ENCODE assay signal across 20 cellular contexts in genomic region chr20:63268256-63268655, GRCh38. TPM values are rescaled to one million over a fixed set of nuclear protein-coding genes. Genes with fewer than 3 reads are reported as not detected.
A peak's percentile ranks its signal among the peaks of the same experiment; 100 is the strongest.
DNase-seq lines count a peak whose midpoint lies in the region; ATAC-seq, FAIRE-seq and TF ChIP-seq lines count a peak whose summit lies in the region.
"Had no signal": no experiment of that assay in that cellular context is flagged by ENCODE, and none has a peak within 500 bp of the region (broad histone marks: within the 10 kb centered on the region; RNA-seq: fewer than 3 reads in every experiment).

No MANE protein-coding gene starts in this region.

- TF ChIP-seq EP300 in HepG2 (IDR thresholded peaks at IDR 0.05; ENCODE audit: low read depth in 2 of 2, low read length in 2 of 2) (no peak), HepG2 (CRISPR knock-in tag; IDR thresholded peaks at IDR 0.05; ENCODE audit: borderline replicate concordance) (no peak)

- H3K4me1 ChIP-seq in HepG2 (ENCODE audit: insufficient read depth, low read length) (peaks cover 36% of the 10 kb centered on the region), right lobe of liver (no peaks in the 10 kb centered on the region), endodermal cell (ENCODE audit: control insufficient read depth, insufficient read depth, low read length) (no peaks in the 10 kb centered on the region), neural progenitor cell (peaks cover 3% of the 10 kb centered on the region)

- H3K27ac ChIP-seq in HepG2 (ENCODE audit: extremely low read length, insufficient read depth, low read length) = no peak overlapping the region
- H3K27ac ChIP-seq in right lobe of liver = no peak overlapping the region
- no peak overlapping the region for H3K27ac ChIP-seq in endodermal cell (ENCODE audit: low read depth, low read length)
- no peak overlapping the region for H3K27ac ChIP-seq in neural progenitor cell
- H3K27ac ChIP-seq: Peyer's patch had no signal

- CTCF ChIA-PET in HepG2 (lab: Yijun Ruan, JAX; ENCODE audit: low intra/inter-chr PET ratio, low total read pairs) = no interaction called here

- H3K9ac ChIP-seq in HepG2 (ENCODE audit: insufficient read depth, low read depth, low read length) (no peak overlapping the region), endodermal cell (ENCODE audit: extremely low read depth, low read length, poor library complexity, severe bottlenecking) (no peak overlapping the region), neural progenitor cell (no peak overlapping the region)

- no TSS peak for BruUV-seq in HepG2 (replicated peaks; lab: Mats Ljungman, UMichigan)

- peak overlapping the region; percentile 38; the same call in 1 of the 2 replicates for H3K4me2 ChIP-seq in HepG2 (ENCODE audit: low read depth, low read length)
- no peak overlapping the region for H3K4me2 ChIP-seq in neural progenitor cell

- H3K9me3 ChIP-seq in HepG2 (ENCODE audit: low read length) (no peaks in the 10 kb centered on the region), right lobe of liver (no peaks in the 10 kb centered on the region), endodermal cell (ENCODE audit: control insufficient read depth, low read length) (no peaks in the 10 kb centered on the region), neural progenitor cell (ENCODE audit: low read depth) (no peaks in the 10 kb centered on the region)
- H3K9me3 ChIP-seq: Peyer's patch had no signal

- POLR2A ChIA-PET in HepG2 (lab: Yijun Ruan, JAX) = no interaction called here

- TF ChIP-seq CTCF in HepG2 (CRISPR knock-in tag; IDR thresholded peaks at IDR 0.05) = no peak
- TF ChIP-seq CTCF in right lobe of liver (IDR thresholded peaks at IDR 0.05) = no peak
- TF ChIP-seq CTCF in endodermal cell (conservative IDR thresholded peaks at IDR 0.05) = no peak
- TF ChIP-seq CTCF in neural progenitor cell (IDR thresholded peaks at IDR 0.05) = no peak

- H3K36me3 ChIP-seq in HepG2 (replicated peaks in 1 of 2; ENCODE audit: control insufficient read depth in 1 of 2, insufficient read depth in 2 of 2, low read length in 2 of 2) (no peaks in the 10 kb centered on the region), right lobe of liver (no peaks in the 10 kb centered on the region), endodermal cell (ENCODE audit: control insufficient read depth, insufficient read depth, low read length) (no peaks in the 10 kb centered on the region), neural progenitor cell (no peaks in the 10 kb centered on the region)
- H3K36me3 ChIP-seq: Peyer's patch had no signal

- FAIRE-seq in HepG2 (lab: Jason Lieb, UNC) = no peak
- FAIRE-seq: A204.1, H1 had no signal

- H3K27me3 ChIP-seq in HepG2 (ENCODE audit: control insufficient read depth in 1 of 2, insufficient read depth in 2 of 2, low read length in 2 of 2) (peaks cover 8 to 34% of the 10 kb centered on the region in 2 experiments; a peak in 4 of 5 replicates), right lobe of liver (no peaks in the 10 kb centered on the region), endodermal cell (ENCODE audit: control insufficient read depth, insufficient read depth, low read length, poor library complexity, severe bottlenecking) (no peaks in the 10 kb centered on the region), neural progenitor cell (no peaks in the 10 kb centered on the region)
- H3K27me3 ChIP-seq: Peyer's patch had no signal

- H3K4me1 Mint-ChIP-seq in endodermal cell = no peaks in the 10 kb centered on the region
- H3K4me1 Mint-ChIP-seq in neural progenitor cell = peaks cover 51% of the 10 kb centered on the region

- ATAC-seq in HepG2 = no peak
- no peak for ATAC-seq in right lobe of liver
- no peak for ATAC-seq in GM21619 (IDR thresholded peaks at IDR 0.05; ENCODE audit: unreplicated experiment)

- no peaks in the 10 kb centered on the region for H3F3A ChIP-seq in neural progenitor cell (ENCODE audit: low read depth)

- in situ Hi-C loops in HepG2 (cut with HindIII; ENCODE audit: extremely low pct_ligation_motif_present, low pct_unique_long_range_greater_than_20kb) = no loop called here

- H3K4me3 ChIP-seq in HepG2 (replicated peaks in 1 of 3; ENCODE audit: insufficient read depth in 1 of 3, low read depth in 2 of 3, low read length in 3 of 3) (peak overlapping the region in 1 of 3 experiments; percentile 21; a peak in 1 of 6 replicates), right lobe of liver (no peak overlapping the region), endodermal cell (ENCODE audit: low read length) (no peak overlapping the region), neural progenitor cell (no peak overlapping the region)
- H3K4me3 ChIP-seq: Peyer's patch had no signal

- H3K79me2 ChIP-seq in HepG2 (ENCODE audit: insufficient read depth, low read length) (peaks cover 5% of the 10 kb centered on the region), neural progenitor cell (ENCODE audit: low read depth) (peaks cover 9% of the 10 kb centered on the region)

- H3K36me3 Mint-ChIP-seq in endodermal cell (ENCODE audit: low read depth) = peaks cover 4% of the 10 kb centered on the region
- H3K36me3 Mint-ChIP-seq in neural progenitor cell = peaks cover 7% of the 10 kb centered on the region
- H3K36me3 Mint-ChIP-seq: CD14-positive monocyte had no signal

- H3K4me3 Mint-ChIP-seq in endodermal cell = no peak overlapping the region
- no peak overlapping the region for H3K4me3 Mint-ChIP-seq in neural progenitor cell
- H3K4me3 Mint-ChIP-seq: CD14-positive monocyte, HFFc6 had no signal

- no peak for TF ChIP-seq POLR2A in HepG2 (IDR thresholded peaks at IDR 0.05; ENCODE audit: insufficient read depth in 1 of 2, low read depth in 2 of 2, low read length in 2 of 2)
- no peak for TF ChIP-seq POLR2A in right lobe of liver (IDR thresholded peaks at IDR 0.05)

- WGBS in HepG2 (ENCODE audit: low lambda C conversion rate) = 50% methylated on average over 7 of the region's 7 CpGs
- 57% methylated on average over 2 of the region's 7 CpGs for WGBS in right lobe of liver (ENCODE audit: insufficient coverage, low coverage, low lambda C conversion rate, missing lambda C conversion rate)
- 87 to 93% methylated on average over 7 of the region's 7 CpGs for WGBS in endodermal cell (ENCODE audit: insufficient coverage in 1 of 2, insufficient read length in 1 of 2), 2 experiments

- H3K9me3 Mint-ChIP-seq in endodermal cell (no peaks in the 10 kb centered on the region), neural progenitor cell (no peaks in the 10 kb centered on the region)
- H3K9me3 Mint-ChIP-seq: HFFc6 had no signal

- H4K20me1 ChIP-seq in HepG2 (ENCODE audit: insufficient read depth, low read length) = no peaks in the 10 kb centered on the region
- peaks cover 7% of the 10 kb centered on the region for H4K20me1 ChIP-seq in neural progenitor cell (ENCODE audit: low read depth)

- intact Hi-C loops in HepG2 (cut with micrococcal nuclease; ENCODE audit: unreplicated experiment) (loop anchor here (5.0 kb wide), 1 partner anchor 46 kb away; no protein-coding TSS in a partner anchor), right lobe of liver (cut with DNase I) (no loop called here)

- no peak for TF ChIP-seq RAD21 in HepG2 (CRISPR knock-in tag; IDR thresholded peaks at IDR 0.05)

- peak overlapping the region; percentile 25 for H3K27ac Mint-ChIP-seq in endodermal cell
- H3K27ac Mint-ChIP-seq in neural progenitor cell = peak overlapping the region; percentile 86
- H3K27ac Mint-ChIP-seq: CD14-positive monocyte, HFFc6 had no signal

- no peaks in the 10 kb centered on the region for H3K27me3 Mint-ChIP-seq in endodermal cell (ENCODE audit: insufficient read depth)
- peaks cover 12% of the 10 kb centered on the region for H3K27me3 Mint-ChIP-seq in neural progenitor cell (ENCODE audit: insufficient read depth, low read depth)

- no peak for DNase-seq in HepG2 (ENCODE audit: low spot score)
- no peak for DNase-seq in right lobe of liver
- DNase-seq in endodermal cell = no peak
- DNase-seq in neural progenitor cell (ENCODE audit: low spot score) = no peak
- no peak for DNase-seq in activated CD8-positive, alpha-beta memory T cell treated with anti-CD3 and anti-CD28 coated beads for 24 hours
- no peak for DNase-seq in DMS153 treated with DMSO at 0.1 percent for 48 hours (lab: John Stamatoyannopoulos, UW; ENCODE audit: unreplicated experiment)
- no peak for DNase-seq in activated effector memory CD4-positive, alpha-beta T cell treated with anti-CD3 and anti-CD28 coated beads, Interleukin-2, amount 50 U/mL, for 16 hours
- DNase-seq: HFFc6, KG1, NCI-H1048, NCI-H2107, NCI-H446 treated with DMSO at 0.1 percent for 48 hours, NCI-H82, Peyer's patch, SHP77 had no signal

- no peak overlapping the region for H2AFZ ChIP-seq in HepG2 (ENCODE audit: low read length)
- no peak overlapping the region for H2AFZ ChIP-seq in neural progenitor cell (replicated peaks)

RNA-seq across cellular contexts. Expression of gene ARFGAP1, which starts 4.4 kb away (rescaled TPM):
- 51.4 and 132 TPM in 2 replicates for total RNA-seq in HepG2 (2016; rRNA removed; fragmentation: Illumina TruSeq; extraction: Trizol)
- 32.3 and 33.5 TPM in 2 replicates for total RNA-seq in HepG2 (2016; cell fraction: cytosol; rRNA removed; fragmentation: Illumina TruSeq; extraction: Trizol; ENCODE audit: low read depth)
- total RNA-seq in HepG2 (2016; cell fraction: insoluble cytoplasmic fraction; rRNA removed; fragmentation: Illumina TruSeq; extraction: Trizol) = 44.4 and 147 TPM in 2 replicates
- total RNA-seq in HepG2 (2016; cell fraction: membrane; rRNA removed; fragmentation: Illumina TruSeq; extraction: Trizol) = 36.6 and 38.2 TPM in 2 replicates
- total RNA-seq in HepG2 (2016; cell fraction: nucleus; rRNA removed; fragmentation: Illumina TruSeq; extraction: Trizol) = 173 and 206 TPM in 2 replicates
- polyA plus RNA-seq in HepG2 (2011; rRNA removed) = 132 and 173 TPM in 2 replicates
- 40.1 and 86.0 TPM in 2 replicates for polyA plus RNA-seq in HepG2 (2011; cell fraction: cytosol; rRNA removed)
- polyA plus RNA-seq in HepG2 (2011; cell fraction: nucleus; rRNA removed) = 1,804 and 3,077 TPM in 2 replicates
- 112 and 149 TPM in 2 replicates for polyA plus RNA-seq in HepG2 (2012)
- 5.1 and 5.7 TPM in 2 replicates for polyA plus RNA-seq in HepG2 (2016; cell fraction: cytosol; fragmentation: Illumina TruSeq; extraction: Trizol; ENCODE audit: low read depth)
- polyA plus RNA-seq in HepG2 (2016; cell fraction: insoluble cytoplasmic fraction; fragmentation: Illumina TruSeq; extraction: Trizol; ENCODE audit: low read depth) = 47.2 and 54.2 TPM in 2 replicates
- polyA plus RNA-seq in HepG2 (2016; cell fraction: membrane; fragmentation: Illumina TruSeq; extraction: Trizol; ENCODE audit: low read depth) = 13.3 and 16.2 TPM in 2 replicates
- polyA plus RNA-seq in HepG2 (2016; cell fraction: nucleus; fragmentation: Illumina TruSeq; extraction: Trizol; ENCODE audit: insufficient read depth, low read depth) = 572 and 622 TPM in 2 replicates
- polyA minus RNA-seq in HepG2 (2011; rRNA and poly(A)+ RNA removed; ENCODE audit: low replicate concordance) = 69.2 and 278 TPM in 2 replicates
- 47.8 and 61.7 TPM in 2 replicates for polyA minus RNA-seq in HepG2 (2011; cell fraction: cytosol; rRNA and poly(A)+ RNA removed)
- 203 and 232 TPM in 2 replicates for polyA minus RNA-seq in HepG2 (2011; cell fraction: nucleus; rRNA and poly(A)+ RNA removed)
- 10 to 100 TPM; 17.4 to 42.8 (median 29.5) TPM for total RNA-seq in right lobe of liver
- 100 to 1,000 TPM; 159 to 208 TPM for total RNA-seq in endodermal cell
- polyA plus RNA-seq in endodermal cell (2013, experiment 1 of 2) = 122 TPM
- polyA plus RNA-seq in endodermal cell (2013, experiment 2 of 2) = 97.6 TPM
- 43.7 and 103 TPM in 2 replicates for total RNA-seq in neural progenitor cell (ENCODE audit: low replicate concordance)

RNA-seq across cellular contexts. Expression of gene NKAIN4, which starts 14.0 kb away (rescaled TPM):
- total RNA-seq in HepG2 (2016; rRNA removed; fragmentation: Illumina TruSeq; extraction: Trizol) (not detected in 2 replicates), right lobe of liver (not detected), endodermal cell (1 to 10 TPM in 1 of 2 donors, under 1 TPM in 1; 0.24 to 1.7 TPM), neural progenitor cell (ENCODE audit: low replicate concordance) (9.7 and 28.4 TPM in 2 replicates)
- not detected in 2 replicates for total RNA-seq in HepG2 (2016; cell fraction: cytosol; rRNA removed; fragmentation: Illumina TruSeq; extraction: Trizol; ENCODE audit: low read depth)
- total RNA-seq in HepG2 (2016; cell fraction: insoluble cytoplasmic fraction; rRNA removed; fragmentation: Illumina TruSeq; extraction: Trizol) = not detected in 2 replicates
- total RNA-seq in HepG2 (2016; cell fraction: membrane; rRNA removed; fragmentation: Illumina TruSeq; extraction: Trizol) = not detected in 2 replicates
- not detected in 2 replicates for total RNA-seq in HepG2 (2016; cell fraction: nucleus; rRNA removed; fragmentation: Illumina TruSeq; extraction: Trizol)
- not detected in 2 replicates for polyA plus RNA-seq in HepG2 (2011; rRNA removed)
- not detected in 2 replicates for polyA plus RNA-seq in HepG2 (2011; cell fraction: cytosol; rRNA removed)
- not detected in 2 replicates for polyA plus RNA-seq in HepG2 (2011; cell fraction: nucleus; rRNA removed)
- 0.27 TPM in 1 of 2 replicates, not detected in the other for polyA plus RNA-seq in HepG2 (2012)
- not detected in 2 replicates for polyA plus RNA-seq in HepG2 (2016; cell fraction: cytosol; fragmentation: Illumina TruSeq; extraction: Trizol; ENCODE audit: low read depth)
- polyA plus RNA-seq in HepG2 (2016; cell fraction: insoluble cytoplasmic fraction; fragmentation: Illumina TruSeq; extraction: Trizol; ENCODE audit: low read depth) = not detected in 2 replicates
- not detected in 2 replicates for polyA plus RNA-seq in HepG2 (2016; cell fraction: membrane; fragmentation: Illumina TruSeq; extraction: Trizol; ENCODE audit: low read depth)
- not detected in 2 replicates for polyA plus RNA-seq in HepG2 (2016; cell fraction: nucleus; fragmentation: Illumina TruSeq; extraction: Trizol; ENCODE audit: insufficient read depth, low read depth)
- not detected in 2 replicates for polyA minus RNA-seq in HepG2 (2011; rRNA and poly(A)+ RNA removed; ENCODE audit: low replicate concordance)
- not detected in 2 replicates for polyA minus RNA-seq in HepG2 (2011; cell fraction: cytosol; rRNA and poly(A)+ RNA removed)
- not detected in 2 replicates for polyA minus RNA-seq in HepG2 (2011; cell fraction: nucleus; rRNA and poly(A)+ RNA removed)
- 51.9 TPM for polyA plus RNA-seq in endodermal cell (2013, experiment 1 of 2)
- 40.1 TPM for polyA plus RNA-seq in endodermal cell (2013, experiment 2 of 2)
- total RNA-seq: HFFc6, M059J, Peyer's patch had no signal
- polyA plus RNA-seq: CD14-positive monocyte had no signal

RNA-seq across cellular contexts. Expression of gene COL20A1, which starts 24.7 kb away (rescaled TPM):
- not detected in 2 replicates for total RNA-seq in HepG2 (2016; rRNA removed; fragmentation: Illumina TruSeq; extraction: Trizol)
- not detected in 2 replicates for total RNA-seq in HepG2 (2016; cell fraction: cytosol; rRNA removed; fragmentation: Illumina TruSeq; extraction: Trizol; ENCODE audit: low read depth)
- total RNA-seq in HepG2 (2016; cell fraction: insoluble cytoplasmic fraction; rRNA removed; fragmentation: Illumina TruSeq; extraction: Trizol) = not detected in 2 replicates
- not detected in 2 replicates for total RNA-seq in HepG2 (2016; cell fraction: membrane; rRNA removed; fragmentation: Illumina TruSeq; extraction: Trizol)
- total RNA-seq in HepG2 (2016; cell fraction: nucleus; rRNA removed; fragmentation: Illumina TruSeq; extraction: Trizol) = not detected in 2 replicates
- 0.03 TPM in 1 of 2 replicates, not detected in the other for polyA plus RNA-seq in HepG2 (2011; rRNA removed)
- polyA plus RNA-seq in HepG2 (2011; cell fraction: cytosol; rRNA removed) = 0.03 TPM in 1 of 2 replicates, not detected in the other
- 0.09 and 0.14 TPM in 2 replicates for polyA plus RNA-seq in HepG2 (2011; cell fraction: nucleus; rRNA removed)
- polyA plus RNA-seq in HepG2 (2012) = not detected in 2 replicates
- not detected in 2 replicates for polyA plus RNA-seq in HepG2 (2016; cell fraction: cytosol; fragmentation: Illumina TruSeq; extraction: Trizol; ENCODE audit: low read depth)
- polyA plus RNA-seq in HepG2 (2016; cell fraction: insoluble cytoplasmic fraction; fragmentation: Illumina TruSeq; extraction: Trizol; ENCODE audit: low read depth) = not detected in 2 replicates
- polyA plus RNA-seq in HepG2 (2016; cell fraction: membrane; fragmentation: Illumina TruSeq; extraction: Trizol; ENCODE audit: low read depth) = not detected in 2 replicates
- polyA plus RNA-seq in HepG2 (2016; cell fraction: nucleus; fragmentation: Illumina TruSeq; extraction: Trizol; ENCODE audit: insufficient read depth, low read depth) = not detected in 2 replicates
- polyA minus RNA-seq in HepG2 (2011; rRNA and poly(A)+ RNA removed; ENCODE audit: low replicate concordance) = not detected in 2 replicates
- polyA minus RNA-seq in HepG2 (2011; cell fraction: cytosol; rRNA and poly(A)+ RNA removed) = not detected in 2 replicates
- polyA minus RNA-seq in HepG2 (2011; cell fraction: nucleus; rRNA and poly(A)+ RNA removed) = under 0.01 and 0.12 TPM in 2 replicates
- not detected for total RNA-seq in right lobe of liver
- under 1 TPM in 1 of 2 donors, not detected in 1; 0.44 TPM for total RNA-seq in endodermal cell
- 0.53 TPM for polyA plus RNA-seq in endodermal cell (2013, experiment 1 of 2)
- 0.46 TPM for polyA plus RNA-seq in endodermal cell (2013, experiment 2 of 2)
- 0.28 and 0.37 TPM in 2 replicates for total RNA-seq in neural progenitor cell (ENCODE audit: low replicate concordance)
- total RNA-seq: M059J, Peyer's patch had no signal
- polyA plus RNA-seq: CD14-positive monocyte had no signal

RNA-seq across cellular contexts. Expression of gene BIRC7, which starts 32.6 kb away (rescaled TPM):
- total RNA-seq in HepG2 (2016; rRNA removed; fragmentation: Illumina TruSeq; extraction: Trizol) (0.20 and 0.27 TPM in 2 replicates), right lobe of liver (not detected), endodermal cell (not detected), neural progenitor cell (ENCODE audit: low replicate concordance) (not detected in 2 replicates)
- not detected in 2 replicates for total RNA-seq in HepG2 (2016; cell fraction: cytosol; rRNA removed; fragmentation: Illumina TruSeq; extraction: Trizol; ENCODE audit: low read depth)
- total RNA-seq in HepG2 (2016; cell fraction: insoluble cytoplasmic fraction; rRNA removed; fragmentation: Illumina TruSeq; extraction: Trizol) = 0.33 and 0.45 TPM in 2 replicates
- total RNA-seq in HepG2 (2016; cell fraction: membrane; rRNA removed; fragmentation: Illumina TruSeq; extraction: Trizol) = 0.12 and 0.17 TPM in 2 replicates
- 0.28 and 0.53 TPM in 2 replicates for total RNA-seq in HepG2 (2016; cell fraction: nucleus; rRNA removed; fragmentation: Illumina TruSeq; extraction: Trizol)
- polyA plus RNA-seq in HepG2 (2011; rRNA removed) = 5.1 and 8.6 TPM in 2 replicates
- 4.3 and 7.9 TPM in 2 replicates for polyA plus RNA-seq in HepG2 (2011; cell fraction: cytosol; rRNA removed)
- 81.1 and 86.7 TPM in 2 replicates for polyA plus RNA-seq in HepG2 (2011; cell fraction: nucleus; rRNA removed)
- polyA plus RNA-seq in HepG2 (2012) = 2.6 and 6.6 TPM in 2 replicates
- polyA plus RNA-seq in HepG2 (2016; cell fraction: cytosol; fragmentation: Illumina TruSeq; extraction: Trizol; ENCODE audit: low read depth) = 0.14 TPM in 1 of 2 replicates, not detected in the other
- polyA plus RNA-seq in HepG2 (2016; cell fraction: insoluble cytoplasmic fraction; fragmentation: Illumina TruSeq; extraction: Trizol; ENCODE audit: low read depth) = 0.37 TPM in 1 of 2 replicates, not detected in the other
- polyA plus RNA-seq in HepG2 (2016; cell fraction: membrane; fragmentation: Illumina TruSeq; extraction: Trizol; ENCODE audit: low read depth) = 0.29 TPM in 1 of 2 replicates, not detected in the other
- polyA plus RNA-seq in HepG2 (2016; cell fraction: nucleus; fragmentation: Illumina TruSeq; extraction: Trizol; ENCODE audit: insufficient read depth, low read depth) = 0.62 and 0.85 TPM in 2 replicates
- 0.37 and 4.3 TPM in 2 replicates for polyA minus RNA-seq in HepG2 (2011; rRNA and poly(A)+ RNA removed; ENCODE audit: low replicate concordance)
- polyA minus RNA-seq in HepG2 (2011; cell fraction: cytosol; rRNA and poly(A)+ RNA removed) = 2.0 and 2.2 TPM in 2 replicates
- 6.4 and 9.9 TPM in 2 replicates for polyA minus RNA-seq in HepG2 (2011; cell fraction: nucleus; rRNA and poly(A)+ RNA removed)
- 0.28 TPM for polyA plus RNA-seq in endodermal cell (2013, experiment 1 of 2)
- polyA plus RNA-seq in endodermal cell (2013, experiment 2 of 2) = 0.21 TPM
- total RNA-seq: HFFc6, M059J, Peyer's patch had no signal
- polyA plus RNA-seq: CD14-positive monocyte had no signal

RNA-seq across cellular contexts. Expression of gene YTHDF1, which starts 52.3 kb away (rescaled TPM):
- 37.7 and 39.8 TPM in 2 replicates for total RNA-seq in HepG2 (2016; rRNA removed; fragmentation: Illumina TruSeq; extraction: Trizol)
- 15.1 and 15.2 TPM in 2 replicates for total RNA-seq in HepG2 (2016; cell fraction: cytosol; rRNA removed; fragmentation: Illumina TruSeq; extraction: Trizol; ENCODE audit: low read depth)
- 35.8 and 37.7 TPM in 2 replicates for total RNA-seq in HepG2 (2016; cell fraction: insoluble cytoplasmic fraction; rRNA removed; fragmentation: Illumina TruSeq; extraction: Trizol)
- total RNA-seq in HepG2 (2016; cell fraction: membrane; rRNA removed; fragmentation: Illumina TruSeq; extraction: Trizol) = 41.8 and 42.4 TPM in 2 replicates
- 28.2 and 31.2 TPM in 2 replicates for total RNA-seq in HepG2 (2016; cell fraction: nucleus; rRNA removed; fragmentation: Illumina TruSeq; extraction: Trizol)
- polyA plus RNA-seq in HepG2 (2011; rRNA removed) = 34.5 and 36.4 TPM in 2 replicates
- 27.2 and 28.5 TPM in 2 replicates for polyA plus RNA-seq in HepG2 (2011; cell fraction: cytosol; rRNA removed)
- 36.7 and 41.9 TPM in 2 replicates for polyA plus RNA-seq in HepG2 (2011; cell fraction: nucleus; rRNA removed)
- polyA plus RNA-seq in HepG2 (2012) = 36.8 and 38.5 TPM in 2 replicates
- polyA plus RNA-seq in HepG2 (2016; cell fraction: cytosol; fragmentation: Illumina TruSeq; extraction: Trizol; ENCODE audit: low read depth) = 9.5 and 11.3 TPM in 2 replicates
- polyA plus RNA-seq in HepG2 (2016; cell fraction: insoluble cytoplasmic fraction; fragmentation: Illumina TruSeq; extraction: Trizol; ENCODE audit: low read depth) = 51.6 and 60.0 TPM in 2 replicates
- polyA plus RNA-seq in HepG2 (2016; cell fraction: membrane; fragmentation: Illumina TruSeq; extraction: Trizol; ENCODE audit: low read depth) = 29.6 and 31.9 TPM in 2 replicates
- 75.9 and 78.1 TPM in 2 replicates for polyA plus RNA-seq in HepG2 (2016; cell fraction: nucleus; fragmentation: Illumina TruSeq; extraction: Trizol; ENCODE audit: insufficient read depth, low read depth)
- 40.3 and 47.9 TPM in 2 replicates for polyA minus RNA-seq in HepG2 (2011; rRNA and poly(A)+ RNA removed; ENCODE audit: low replicate concordance)
- polyA minus RNA-seq in HepG2 (2011; cell fraction: cytosol; rRNA and poly(A)+ RNA removed) = 30.1 and 32.4 TPM in 2 replicates
- 17.8 and 21.1 TPM in 2 replicates for polyA minus RNA-seq in HepG2 (2011; cell fraction: nucleus; rRNA and poly(A)+ RNA removed)
- total RNA-seq in right lobe of liver = 10 to 100 TPM; 16.4 to 23.6 (median 21.1) TPM
- total RNA-seq in endodermal cell = 10 to 100 TPM; 64.9 to 73.2 TPM
- polyA plus RNA-seq in endodermal cell (2013, experiment 1 of 2) = 43.0 TPM
- polyA plus RNA-seq in endodermal cell (2013, experiment 2 of 2) = 41.6 TPM
- 26.8 and 28.1 TPM in 2 replicates for total RNA-seq in neural progenitor cell (ENCODE audit: low replicate concordance)
